Comparison of ENCODE assay signal across 1 cellular context in the genomic region with DNA sequence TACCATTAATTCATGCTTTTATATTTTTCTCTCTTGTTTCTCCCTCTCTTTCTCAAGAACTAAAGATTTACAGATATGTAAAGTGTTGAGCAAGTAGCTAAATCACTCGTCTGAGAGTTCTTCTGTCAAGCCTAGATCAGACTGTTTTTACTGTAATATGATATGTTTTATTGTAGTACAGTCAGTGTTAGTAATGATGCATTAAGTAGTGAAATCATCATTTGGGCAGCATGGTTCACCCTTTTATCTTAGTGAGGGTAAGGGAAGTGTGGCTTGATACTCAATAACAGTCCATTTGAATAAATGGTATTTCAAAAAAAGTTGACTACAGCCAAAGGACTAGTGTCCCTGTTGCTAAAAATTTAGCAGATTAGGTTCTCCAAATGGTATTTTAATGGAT.
TF ChIP-seq lines count a peak whose summit lies in the region.

No MANE protein-coding gene starts in this region.

TF ChIP-seq in HEK293, 187 proteins besides CTCF, POLR2A, EP300 and RAD21 (continued from another document):
- TF ChIP-seq, protein P1, sequence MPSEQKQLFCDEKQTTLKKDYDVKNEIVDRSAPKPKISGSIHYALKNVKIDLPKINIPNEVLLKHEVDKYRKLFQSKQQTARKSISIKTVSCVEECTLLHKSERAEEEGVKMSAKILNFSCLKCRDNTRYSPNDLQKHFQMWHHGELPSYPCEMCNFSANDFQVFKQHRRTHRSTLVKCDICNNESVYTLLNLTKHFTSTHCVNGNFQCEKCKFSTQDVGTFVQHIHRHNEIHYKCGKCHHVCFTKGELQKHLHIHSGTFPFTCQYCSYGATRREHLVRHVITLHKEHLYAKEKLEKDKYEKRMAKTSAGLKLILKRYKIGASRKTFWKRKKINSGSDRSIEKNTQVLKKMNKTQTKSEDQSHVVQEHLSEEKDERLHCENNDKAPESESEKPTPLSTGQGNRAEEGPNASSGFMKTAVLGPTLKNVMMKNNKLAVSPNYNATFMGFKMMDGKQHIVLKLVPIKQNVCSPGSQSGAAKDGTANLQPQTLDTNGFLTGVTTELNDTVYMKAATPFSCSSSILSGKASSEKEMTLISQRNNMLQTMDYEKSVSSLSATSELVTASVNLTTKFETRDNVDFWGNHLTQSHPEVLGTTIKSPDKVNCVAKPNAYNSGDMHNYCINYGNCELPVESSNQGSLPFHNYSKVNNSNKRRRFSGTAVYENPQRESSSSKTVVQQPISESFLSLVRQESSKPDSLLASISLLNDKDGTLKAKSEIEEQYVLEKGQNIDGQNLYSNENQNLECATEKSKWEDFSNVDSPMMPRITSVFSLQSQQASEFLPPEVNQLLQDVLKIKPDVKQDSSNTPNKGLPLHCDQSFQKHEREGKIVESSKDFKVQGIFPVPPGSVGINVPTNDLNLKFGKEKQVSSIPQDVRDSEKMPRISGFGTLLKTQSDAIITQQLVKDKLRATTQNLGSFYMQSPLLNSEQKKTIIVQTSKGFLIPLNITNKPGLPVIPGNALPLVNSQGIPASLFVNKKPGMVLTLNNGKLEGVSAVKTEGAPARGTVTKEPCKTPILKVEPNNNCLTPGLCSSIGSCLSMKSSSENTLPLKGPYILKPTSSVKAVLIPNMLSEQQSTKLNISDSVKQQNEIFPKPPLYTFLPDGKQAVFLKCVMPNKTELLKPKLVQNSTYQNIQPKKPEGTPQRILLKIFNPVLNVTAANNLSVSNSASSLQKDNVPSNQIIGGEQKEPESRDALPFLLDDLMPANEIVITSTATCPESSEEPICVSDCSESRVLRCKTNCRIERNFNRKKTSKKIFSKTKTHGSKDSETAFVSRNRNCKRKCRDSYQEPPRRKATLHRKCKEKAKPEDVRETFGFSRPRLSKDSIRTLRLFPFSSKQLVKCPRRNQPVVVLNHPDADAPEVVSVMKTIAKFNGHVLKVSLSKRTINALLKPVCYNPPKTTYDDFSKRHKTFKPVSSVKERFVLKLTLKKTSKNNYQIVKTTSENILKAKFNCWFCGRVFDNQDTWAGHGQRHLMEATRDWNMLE (tag by site-specific recombination; conservative IDR thresholded peaks at IDR 0.05; ENCODE audit: low read depth), result peak; percentile 46; the same call in 1 of the 2 replicates
- TF ChIP-seq FEZF1 (tag by site-specific recombination; IDR thresholded peaks at IDR 0.05), result peak; percentile 66
- 0 out of 2 replicates have a peak, but pooled peaks have one; percentile 25 for TF ChIP-seq ZFP69B (tag by site-specific recombination; IDR thresholded peaks at IDR 0.05)
- TF ChIP-seq ZBTB17 (tag by site-specific recombination; IDR thresholded peaks at IDR 0.05), result peak; percentile 69
- TF ChIP-seq ZNF791 (tag by site-specific recombination; IDR thresholded peaks at IDR 0.05), result no peak
- TF ChIP-seq KLF8 (tag by site-specific recombination; IDR thresholded peaks at IDR 0.05), result peak; percentile 48
- no peak for TF ChIP-seq ZNF133 (tag by site-specific recombination; IDR thresholded peaks at IDR 0.05)
- 0 out of 2 replicates have a peak, but pooled peaks have one; percentile 16 for TF ChIP-seq ZNF10 (tag by site-specific recombination; IDR thresholded peaks at IDR 0.05)
- 0 out of 2 replicates have a peak, but pooled peaks have one; percentile 44 for TF ChIP-seq ZNF501 (tag by site-specific recombination; IDR thresholded peaks at IDR 0.05)
- TF ChIP-seq WT1 (tag by site-specific recombination; IDR thresholded peaks at IDR 0.05), result 0 out of 2 replicates have a peak, but pooled peaks have one; percentile 32
- peak; percentile 63; the same call in 1 of the 2 replicates for TF ChIP-seq TCF7L2 (IDR thresholded peaks at IDR 0.05; ENCODE audit: borderline replicate concordance, low read depth, low read length)
- TF ChIP-seq ZNF394 (tag by site-specific recombination; IDR thresholded peaks at IDR 0.05; ENCODE audit: borderline replicate concordance), result peak; percentile 56
- peak; percentile 21; the same call in 1 of the 2 replicates for TF ChIP-seq ZNF335 (tag by site-specific recombination; conservative IDR thresholded peaks at IDR 0.05)
- TF ChIP-seq YY2 (tag by site-specific recombination; IDR thresholded peaks at IDR 0.05), result no peak
- no peak for TF ChIP-seq SCRT1 (tag by site-specific recombination; IDR thresholded peaks at IDR 0.05; ENCODE audit: borderline replicate concordance)
- peak; percentile 56; the same call in 1 of the 2 replicates for TF ChIP-seq TRIM28 (IDR thresholded peaks at IDR 0.05; ENCODE audit: borderline replicate concordance, low read length)
- TF ChIP-seq, protein P2, sequence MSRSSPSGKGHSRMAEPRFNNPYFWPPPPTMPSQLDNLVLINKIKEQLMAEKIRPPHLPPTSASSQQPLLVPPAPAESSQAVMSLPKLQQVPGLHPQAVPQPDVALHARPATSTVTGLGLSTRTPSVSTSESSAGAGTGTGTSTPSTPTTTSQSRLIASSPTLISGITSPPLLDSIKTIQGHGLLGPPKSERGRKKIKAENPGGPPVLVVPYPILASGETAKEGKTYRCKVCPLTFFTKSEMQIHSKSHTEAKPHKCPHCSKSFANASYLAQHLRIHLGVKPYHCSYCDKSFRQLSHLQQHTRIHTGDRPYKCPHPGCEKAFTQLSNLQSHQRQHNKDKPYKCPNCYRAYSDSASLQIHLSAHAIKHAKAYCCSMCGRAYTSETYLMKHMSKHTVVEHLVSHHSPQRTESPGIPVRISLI (tag by site-specific recombination; IDR thresholded peaks at IDR 0.05), result peak; percentile 54; the same call in 1 of the 2 replicates
- TF ChIP-seq IKZF3 (tag by site-specific recombination; IDR thresholded peaks at IDR 0.05), result 0 out of 2 replicates have a peak, but pooled peaks have one; percentile 15
- TF ChIP-seq, protein P3, sequence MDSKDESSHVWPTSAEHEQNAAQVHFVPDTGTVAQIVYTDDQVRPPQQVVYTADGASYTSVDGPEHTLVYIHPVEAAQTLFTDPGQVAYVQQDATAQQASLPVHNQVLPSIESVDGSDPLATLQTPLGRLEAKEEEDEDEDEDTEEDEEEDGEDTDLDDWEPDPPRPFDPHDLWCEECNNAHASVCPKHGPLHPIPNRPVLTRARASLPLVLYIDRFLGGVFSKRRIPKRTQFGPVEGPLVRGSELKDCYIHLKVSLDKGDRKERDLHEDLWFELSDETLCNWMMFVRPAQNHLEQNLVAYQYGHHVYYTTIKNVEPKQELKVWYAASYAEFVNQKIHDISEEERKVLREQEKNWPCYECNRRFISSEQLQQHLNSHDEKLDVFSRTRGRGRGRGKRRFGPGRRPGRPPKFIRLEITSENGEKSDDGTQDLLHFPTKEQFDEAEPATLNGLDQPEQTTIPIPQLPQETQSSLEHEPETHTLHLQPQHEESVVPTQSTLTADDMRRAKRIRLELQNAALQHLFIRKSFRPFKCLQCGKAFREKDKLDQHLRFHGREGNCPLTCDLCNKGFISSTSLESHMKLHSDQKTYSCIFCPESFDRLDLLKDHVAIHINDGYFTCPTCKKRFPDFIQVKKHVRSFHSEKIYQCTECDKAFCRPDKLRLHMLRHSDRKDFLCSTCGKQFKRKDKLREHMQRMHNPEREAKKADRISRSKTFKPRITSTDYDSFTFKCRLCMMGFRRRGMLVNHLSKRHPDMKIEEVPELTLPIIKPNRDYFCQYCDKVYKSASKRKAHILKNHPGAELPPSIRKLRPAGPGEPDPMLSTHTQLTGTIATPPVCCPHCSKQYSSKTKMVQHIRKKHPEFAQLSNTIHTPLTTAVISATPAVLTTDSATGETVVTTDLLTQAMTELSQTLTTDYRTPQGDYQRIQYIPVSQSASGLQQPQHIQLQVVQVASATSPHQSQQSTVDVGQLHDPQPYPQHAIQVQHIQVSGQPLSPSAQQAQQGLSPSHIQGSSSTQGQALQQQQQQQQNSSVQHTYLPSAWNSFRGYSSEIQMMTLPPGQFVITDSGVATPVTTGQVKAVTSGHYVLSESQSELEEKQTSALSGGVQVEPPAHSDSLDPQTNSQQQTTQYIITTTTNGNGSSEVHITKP (tag by site-specific recombination; IDR thresholded peaks at IDR 0.05), result peak; percentile 62; the same call in 1 of the 2 replicates
- TF ChIP-seq GFI1B (tag by site-specific recombination; IDR thresholded peaks at IDR 0.05), result peak; percentile 38; the same call in 1 of the 2 replicates
- no peak for TF ChIP-seq ZNF664 (tag by site-specific recombination; IDR thresholded peaks at IDR 0.05)
- no peak for TF ChIP-seq ZNF341 (tag by site-specific recombination; IDR thresholded peaks at IDR 0.05; ENCODE audit: low read depth)
- TF ChIP-seq ZNF2 (tag by site-specific recombination; IDR thresholded peaks at IDR 0.05), result peak; percentile 66
- peak; percentile 91 for TF ChIP-seq ZEB2 (tag by site-specific recombination; IDR thresholded peaks at IDR 0.05)
- TF ChIP-seq ZNF426 (tag by site-specific recombination; IDR thresholded peaks at IDR 0.05), result no peak
- TF ChIP-seq ZNF416 (tag by site-specific recombination; IDR thresholded peaks at IDR 0.05), result no peak
- no peak for TF ChIP-seq ZNF292 (tag by site-specific recombination; IDR thresholded peaks at IDR 0.05; ENCODE audit: borderline replicate concordance, low read depth)
- TF ChIP-seq, protein P4, sequence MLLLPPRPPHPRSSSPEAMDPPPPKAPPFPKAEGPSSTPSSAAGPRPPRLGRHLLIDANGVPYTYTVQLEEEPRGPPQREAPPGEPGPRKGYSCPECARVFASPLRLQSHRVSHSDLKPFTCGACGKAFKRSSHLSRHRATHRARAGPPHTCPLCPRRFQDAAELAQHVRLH (tag by site-specific recombination; IDR thresholded peaks at IDR 0.05), result 0 out of 2 replicates have a peak, but pooled peaks have one; percentile 62
- no peak for TF ChIP-seq ZNF571 (tag by site-specific recombination; IDR thresholded peaks at IDR 0.05)
- 0 out of 2 replicates have a peak, but pooled peaks have one; percentile 18 for TF ChIP-seq MZF1 (tag by site-specific recombination; IDR thresholded peaks at IDR 0.05; ENCODE audit: borderline replicate concordance)
- TF ChIP-seq, protein P5, sequence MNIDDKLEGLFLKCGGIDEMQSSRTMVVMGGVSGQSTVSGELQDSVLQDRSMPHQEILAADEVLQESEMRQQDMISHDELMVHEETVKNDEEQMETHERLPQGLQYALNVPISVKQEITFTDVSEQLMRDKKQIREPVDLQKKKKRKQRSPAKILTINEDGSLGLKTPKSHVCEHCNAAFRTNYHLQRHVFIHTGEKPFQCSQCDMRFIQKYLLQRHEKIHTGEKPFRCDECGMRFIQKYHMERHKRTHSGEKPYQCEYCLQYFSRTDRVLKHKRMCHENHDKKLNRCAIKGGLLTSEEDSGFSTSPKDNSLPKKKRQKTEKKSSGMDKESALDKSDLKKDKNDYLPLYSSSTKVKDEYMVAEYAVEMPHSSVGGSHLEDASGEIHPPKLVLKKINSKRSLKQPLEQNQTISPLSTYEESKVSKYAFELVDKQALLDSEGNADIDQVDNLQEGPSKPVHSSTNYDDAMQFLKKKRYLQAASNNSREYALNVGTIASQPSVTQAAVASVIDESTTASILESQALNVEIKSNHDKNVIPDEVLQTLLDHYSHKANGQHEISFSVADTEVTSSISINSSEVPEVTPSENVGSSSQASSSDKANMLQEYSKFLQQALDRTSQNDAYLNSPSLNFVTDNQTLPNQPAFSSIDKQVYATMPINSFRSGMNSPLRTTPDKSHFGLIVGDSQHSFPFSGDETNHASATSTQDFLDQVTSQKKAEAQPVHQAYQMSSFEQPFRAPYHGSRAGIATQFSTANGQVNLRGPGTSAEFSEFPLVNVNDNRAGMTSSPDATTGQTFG (tag by site-specific recombination; IDR thresholded peaks at IDR 0.05; ENCODE audit: borderline replicate concordance), result no peak
- TF ChIP-seq, protein P6, sequence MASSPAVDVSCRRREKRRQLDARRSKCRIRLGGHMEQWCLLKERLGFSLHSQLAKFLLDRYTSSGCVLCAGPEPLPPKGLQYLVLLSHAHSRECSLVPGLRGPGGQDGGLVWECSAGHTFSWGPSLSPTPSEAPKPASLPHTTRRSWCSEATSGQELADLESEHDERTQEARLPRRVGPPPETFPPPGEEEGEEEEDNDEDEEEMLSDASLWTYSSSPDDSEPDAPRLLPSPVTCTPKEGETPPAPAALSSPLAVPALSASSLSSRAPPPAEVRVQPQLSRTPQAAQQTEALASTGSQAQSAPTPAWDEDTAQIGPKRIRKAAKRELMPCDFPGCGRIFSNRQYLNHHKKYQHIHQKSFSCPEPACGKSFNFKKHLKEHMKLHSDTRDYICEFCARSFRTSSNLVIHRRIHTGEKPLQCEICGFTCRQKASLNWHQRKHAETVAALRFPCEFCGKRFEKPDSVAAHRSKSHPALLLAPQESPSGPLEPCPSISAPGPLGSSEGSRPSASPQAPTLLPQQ (tag by site-specific recombination; IDR thresholded peaks at IDR 0.05), result peak; percentile 83
- TF ChIP-seq ZNF37A (tag by site-specific recombination; IDR thresholded peaks at IDR 0.05), result 0 out of 2 replicates have a peak, but pooled peaks have one; percentile 21
- TF ChIP-seq, protein P7, sequence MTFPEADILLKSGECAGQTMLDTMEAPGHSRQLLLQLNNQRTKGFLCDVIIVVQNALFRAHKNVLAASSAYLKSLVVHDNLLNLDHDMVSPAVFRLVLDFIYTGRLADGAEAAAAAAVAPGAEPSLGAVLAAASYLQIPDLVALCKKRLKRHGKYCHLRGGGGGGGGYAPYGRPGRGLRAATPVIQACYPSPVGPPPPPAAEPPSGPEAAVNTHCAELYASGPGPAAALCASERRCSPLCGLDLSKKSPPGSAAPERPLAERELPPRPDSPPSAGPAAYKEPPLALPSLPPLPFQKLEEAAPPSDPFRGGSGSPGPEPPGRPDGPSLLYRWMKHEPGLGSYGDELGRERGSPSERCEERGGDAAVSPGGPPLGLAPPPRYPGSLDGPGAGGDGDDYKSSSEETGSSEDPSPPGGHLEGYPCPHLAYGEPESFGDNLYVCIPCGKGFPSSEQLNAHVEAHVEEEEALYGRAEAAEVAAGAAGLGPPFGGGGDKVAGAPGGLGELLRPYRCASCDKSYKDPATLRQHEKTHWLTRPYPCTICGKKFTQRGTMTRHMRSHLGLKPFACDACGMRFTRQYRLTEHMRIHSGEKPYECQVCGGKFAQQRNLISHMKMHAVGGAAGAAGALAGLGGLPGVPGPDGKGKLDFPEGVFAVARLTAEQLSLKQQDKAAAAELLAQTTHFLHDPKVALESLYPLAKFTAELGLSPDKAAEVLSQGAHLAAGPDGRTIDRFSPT (tag by site-specific recombination; IDR thresholded peaks at IDR 0.05), result peak; percentile 95
